Comparison of ENCODE assay signal across 1 cellular context in the genomic region with DNA sequence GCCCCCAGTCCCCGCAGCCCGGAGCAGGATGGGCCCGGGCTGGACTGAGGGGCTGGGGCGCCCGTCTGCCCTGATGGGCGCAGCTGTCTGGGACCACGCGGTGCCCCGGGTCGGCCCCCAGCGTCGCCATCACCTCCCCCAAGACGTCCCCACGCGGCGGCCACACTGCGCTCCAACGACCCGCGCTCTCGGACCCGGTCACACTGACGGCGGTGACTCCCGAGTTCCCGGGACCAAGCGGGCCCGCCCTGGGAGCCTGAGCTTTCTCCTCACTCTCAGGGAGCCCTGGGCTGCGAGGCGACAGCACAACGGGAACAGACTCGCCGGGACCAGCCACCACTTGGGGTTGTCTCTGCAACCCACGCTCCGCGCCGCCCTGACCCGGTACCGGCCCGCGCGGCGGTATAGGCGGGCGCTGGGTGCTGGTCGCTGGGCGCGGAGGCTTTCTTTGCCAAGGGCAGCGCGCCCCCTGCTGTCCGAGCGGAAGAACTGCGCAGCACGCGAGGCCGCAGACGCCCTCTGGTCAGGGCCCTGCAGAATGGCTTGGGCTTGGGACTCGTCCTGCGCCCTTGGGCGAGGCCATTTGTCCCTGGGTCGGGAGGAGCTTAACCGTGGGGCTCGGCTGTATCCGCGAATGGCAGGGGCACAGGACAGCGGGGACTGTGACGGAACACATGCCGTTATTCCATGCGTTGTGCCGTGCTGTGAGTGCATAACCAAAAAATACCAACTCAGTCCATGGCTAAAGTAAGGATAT.
TF ChIP-seq lines count a peak whose summit lies in the region.

No MANE protein-coding gene starts in this region.

TF ChIP-seq in HepG2, 621 proteins besides CTCF, POLR2A, EP300 and RAD21 (continued from another document and continues in another):
- no peak for TF ChIP-seq AKNA (CRISPR knock-in tag; IDR thresholded peaks at IDR 0.05; ENCODE audit: borderline replicate concordance)
- TF ChIP-seq SPEN (CRISPR knock-in tag; IDR thresholded peaks at IDR 0.05; ENCODE audit: low read depth) = peak; percentile 81
- 0 out of 2 replicates have a peak, but pooled peaks have one; percentile 17 for TF ChIP-seq HMG20B (CRISPR knock-in tag; conservative IDR thresholded peaks at IDR 0.05)
- TF ChIP-seq MIER3 (CRISPR knock-in tag; IDR thresholded peaks at IDR 0.05; ENCODE audit: borderline replicate concordance) = peak; percentile 73; the same call in 1 of the 2 replicates
- TF ChIP-seq ATF7 (IDR thresholded peaks at IDR 0.05) = no peak
- 0 out of 2 replicates have a peak, but pooled peaks have one; percentile 24 for TF ChIP-seq ATF7 (CRISPR knock-in tag; IDR thresholded peaks at IDR 0.05)
- TF ChIP-seq NR2C2 (CRISPR knock-in tag; IDR thresholded peaks at IDR 0.05; ENCODE audit: borderline replicate concordance) = peak; percentile 43; the same call in 1 of the 2 replicates
- TF ChIP-seq HNF4A (CRISPR knock-in tag; IDR thresholded peaks at IDR 0.05) = 0 out of 2 replicates have a peak, but pooled peaks have one; percentile 18
- peak; percentile 57; the same call in 1 of the 2 replicates for TF ChIP-seq REPIN1 (CRISPR knock-in tag; IDR thresholded peaks at IDR 0.05; ENCODE audit: borderline replicate concordance, low read depth)
- peak; percentile 46 for TF ChIP-seq SKI (IDR thresholded peaks at IDR 0.05; ENCODE audit: partially characterized antibody)
- peak; percentile 44; the same call in 1 of the 2 replicates for TF ChIP-seq ETV5 (CRISPR knock-in tag; IDR thresholded peaks at IDR 0.05; ENCODE audit: borderline replicate concordance)
- no peak for TF ChIP-seq ZNF558 (CRISPR knock-in tag; IDR thresholded peaks at IDR 0.05; ENCODE audit: borderline replicate concordance)
- 0 out of 2 replicates have a peak, but pooled peaks have one; percentile 60 for TF ChIP-seq KMT2A (CRISPR knock-in tag; IDR thresholded peaks at IDR 0.05)
- no peak for TF ChIP-seq SOX6 (IDR thresholded peaks at IDR 0.05)
- TF ChIP-seq SOX6 (CRISPR knock-in tag; IDR thresholded peaks at IDR 0.05) = peak; percentile 72
- no peak for TF ChIP-seq FOSL1 (CRISPR knock-in tag; IDR thresholded peaks at IDR 0.05; ENCODE audit: borderline replicate concordance)
- no peak for TF ChIP-seq NCOA5 (CRISPR knock-in tag; IDR thresholded peaks at IDR 0.05)
- TF ChIP-seq U2AF1 (optimal IDR thresholded peaks at IDR 0.05; ENCODE audit: low read depth, low read length) = no peak
- peak; percentile 61; the same call in 1 of the 2 replicates for TF ChIP-seq ESRRA (CRISPR knock-in tag; IDR thresholded peaks at IDR 0.05; ENCODE audit: low read depth)
- no peak for TF ChIP-seq ZFP36L1 (CRISPR knock-in tag; IDR thresholded peaks at IDR 0.05)
- TF ChIP-seq, protein P1, sequence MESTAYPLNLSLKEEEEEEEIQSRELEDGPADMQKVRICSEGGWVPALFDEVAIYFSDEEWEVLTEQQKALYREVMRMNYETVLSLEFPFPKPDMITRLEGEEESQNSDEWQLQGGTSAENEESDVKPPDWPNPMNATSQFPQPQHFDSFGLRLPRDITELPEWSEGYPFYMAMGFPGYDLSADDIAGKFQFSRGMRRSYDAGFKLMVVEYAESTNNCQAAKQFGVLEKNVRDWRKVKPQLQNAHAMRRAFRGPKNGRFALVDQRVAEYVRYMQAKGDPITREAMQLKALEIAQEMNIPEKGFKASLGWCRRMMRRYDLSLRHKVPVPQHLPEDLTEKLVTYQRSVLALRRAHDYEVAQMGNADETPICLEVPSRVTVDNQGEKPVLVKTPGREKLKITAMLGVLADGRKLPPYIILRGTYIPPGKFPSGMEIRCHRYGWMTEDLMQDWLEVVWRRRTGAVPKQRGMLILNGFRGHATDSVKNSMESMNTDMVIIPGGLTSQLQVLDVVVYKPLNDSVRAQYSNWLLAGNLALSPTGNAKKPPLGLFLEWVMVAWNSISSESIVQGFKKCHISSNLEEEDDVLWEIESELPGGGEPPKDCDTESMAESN (CRISPR knock-in tag; conservative IDR thresholded peaks at IDR 0.05) = peak; percentile 50; the same call in 1 of the 2 replicates
- peak; percentile 76 for TF ChIP-seq HDAC2 (CRISPR knock-in tag; IDR thresholded peaks at IDR 0.05)
- TF ChIP-seq SMAD1 (CRISPR knock-in tag; IDR thresholded peaks at IDR 0.05; ENCODE audit: borderline replicate concordance, low read depth) = no peak
- TF ChIP-seq, protein P2, sequence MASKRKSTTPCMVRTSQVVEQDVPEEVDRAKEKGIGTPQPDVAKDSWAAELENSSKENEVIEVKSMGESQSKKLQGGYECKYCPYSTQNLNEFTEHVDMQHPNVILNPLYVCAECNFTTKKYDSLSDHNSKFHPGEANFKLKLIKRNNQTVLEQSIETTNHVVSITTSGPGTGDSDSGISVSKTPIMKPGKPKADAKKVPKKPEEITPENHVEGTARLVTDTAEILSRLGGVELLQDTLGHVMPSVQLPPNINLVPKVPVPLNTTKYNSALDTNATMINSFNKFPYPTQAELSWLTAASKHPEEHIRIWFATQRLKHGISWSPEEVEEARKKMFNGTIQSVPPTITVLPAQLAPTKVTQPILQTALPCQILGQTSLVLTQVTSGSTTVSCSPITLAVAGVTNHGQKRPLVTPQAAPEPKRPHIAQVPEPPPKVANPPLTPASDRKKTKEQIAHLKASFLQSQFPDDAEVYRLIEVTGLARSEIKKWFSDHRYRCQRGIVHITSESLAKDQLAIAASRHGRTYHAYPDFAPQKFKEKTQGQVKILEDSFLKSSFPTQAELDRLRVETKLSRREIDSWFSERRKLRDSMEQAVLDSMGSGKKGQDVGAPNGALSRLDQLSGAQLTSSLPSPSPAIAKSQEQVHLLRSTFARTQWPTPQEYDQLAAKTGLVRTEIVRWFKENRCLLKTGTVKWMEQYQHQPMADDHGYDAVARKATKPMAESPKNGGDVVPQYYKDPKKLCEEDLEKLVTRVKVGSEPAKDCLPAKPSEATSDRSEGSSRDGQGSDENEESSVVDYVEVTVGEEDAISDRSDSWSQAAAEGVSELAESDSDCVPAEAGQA (IDR thresholded peaks at IDR 0.05; ENCODE audit: low read depth) = 0 out of 2 replicates have a peak, but pooled peaks have one; percentile 38
- TF ChIP-seq, protein P2 (CRISPR knock-in tag; IDR thresholded peaks at IDR 0.05; ENCODE audit: borderline replicate concordance) = no peak
- TF ChIP-seq SNRNP70 (IDR thresholded peaks at IDR 0.05; ENCODE audit: low read depth, low read length) = no peak
- no peak; the same call in 1 of the 2 replicates for TF ChIP-seq EEA1 (CRISPR knock-in tag; IDR thresholded peaks at IDR 0.05; ENCODE audit: borderline replicate concordance)
- TF ChIP-seq ARNT2 (CRISPR knock-in tag; IDR thresholded peaks at IDR 0.05; ENCODE audit: low read depth) = peak; percentile 52; the same call in 1 of the 2 replicates
- no peak for TF ChIP-seq ZNF253 (CRISPR knock-in tag; IDR thresholded peaks at IDR 0.05; ENCODE audit: borderline replicate concordance)
- TF ChIP-seq MIER2 (CRISPR knock-in tag; IDR thresholded peaks at IDR 0.05) = no peak
- TF ChIP-seq, protein P3, sequence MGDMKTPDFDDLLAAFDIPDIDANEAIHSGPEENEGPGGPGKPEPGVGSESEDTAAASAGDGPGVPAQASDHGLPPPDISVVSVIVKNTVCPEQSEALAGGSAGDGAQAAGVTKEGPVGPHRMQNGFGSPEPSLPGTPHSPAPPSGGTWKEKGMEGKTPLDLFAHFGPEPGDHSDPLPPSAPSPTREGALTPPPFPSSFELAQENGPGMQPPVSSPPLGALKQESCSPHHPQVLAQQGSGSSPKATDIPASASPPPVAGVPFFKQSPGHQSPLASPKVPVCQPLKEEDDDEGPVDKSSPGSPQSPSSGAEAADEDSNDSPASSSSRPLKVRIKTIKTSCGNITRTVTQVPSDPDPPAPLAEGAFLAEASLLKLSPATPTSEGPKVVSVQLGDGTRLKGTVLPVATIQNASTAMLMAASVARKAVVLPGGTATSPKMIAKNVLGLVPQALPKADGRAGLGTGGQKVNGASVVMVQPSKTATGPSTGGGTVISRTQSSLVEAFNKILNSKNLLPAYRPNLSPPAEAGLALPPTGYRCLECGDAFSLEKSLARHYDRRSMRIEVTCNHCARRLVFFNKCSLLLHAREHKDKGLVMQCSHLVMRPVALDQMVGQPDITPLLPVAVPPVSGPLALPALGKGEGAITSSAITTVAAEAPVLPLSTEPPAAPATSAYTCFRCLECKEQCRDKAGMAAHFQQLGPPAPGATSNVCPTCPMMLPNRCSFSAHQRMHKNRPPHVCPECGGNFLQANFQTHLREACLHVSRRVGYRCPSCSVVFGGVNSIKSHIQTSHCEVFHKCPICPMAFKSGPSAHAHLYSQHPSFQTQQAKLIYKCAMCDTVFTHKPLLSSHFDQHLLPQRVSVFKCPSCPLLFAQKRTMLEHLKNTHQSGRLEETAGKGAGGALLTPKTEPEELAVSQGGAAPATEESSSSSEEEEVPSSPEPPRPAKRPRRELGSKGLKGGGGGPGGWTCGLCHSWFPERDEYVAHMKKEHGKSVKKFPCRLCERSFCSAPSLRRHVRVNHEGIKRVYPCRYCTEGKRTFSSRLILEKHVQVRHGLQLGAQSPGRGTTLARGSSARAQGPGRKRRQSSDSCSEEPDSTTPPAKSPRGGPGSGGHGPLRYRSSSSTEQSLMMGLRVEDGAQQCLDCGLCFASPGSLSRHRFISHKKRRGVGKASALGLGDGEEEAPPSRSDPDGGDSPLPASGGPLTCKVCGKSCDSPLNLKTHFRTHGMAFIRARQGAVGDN (CRISPR knock-in tag; IDR thresholded peaks at IDR 0.05) = peak; percentile 87
- no peak for TF ChIP-seq MTA3 (CRISPR knock-in tag; IDR thresholded peaks at IDR 0.05)
- peak; percentile 75; the same call in 1 of the 2 replicates for TF ChIP-seq BORCS8-MEF2B (CRISPR knock-in tag; IDR thresholded peaks at IDR 0.05)
- no peak for TF ChIP-seq POLR2AphosphoS2 (IDR thresholded peaks at IDR 0.05; ENCODE audit: low read depth, low read length)
- TF ChIP-seq KLF16 (CRISPR knock-in tag; IDR thresholded peaks at IDR 0.05) = peak in 1 of 2 experiments; percentile 72; a peak in 2 of 4 replicates
- TF ChIP-seq TRAFD1 (CRISPR knock-in tag; IDR thresholded peaks at IDR 0.05; ENCODE audit: borderline replicate concordance) = no peak
- no peak for TF ChIP-seq PAF1 (CRISPR knock-in tag; IDR thresholded peaks at IDR 0.05)
- TF ChIP-seq RFXANK (CRISPR knock-in tag; IDR thresholded peaks at IDR 0.05) = no peak
- TF ChIP-seq RNF2 (conservative IDR thresholded peaks at IDR 0.05; ENCODE audit: low read depth) = 0 out of 2 replicates have a peak, but pooled peaks have one; percentile 44
